Comparison of ENCODE assay signal across 22 cellular contexts in the genomic region with DNA sequence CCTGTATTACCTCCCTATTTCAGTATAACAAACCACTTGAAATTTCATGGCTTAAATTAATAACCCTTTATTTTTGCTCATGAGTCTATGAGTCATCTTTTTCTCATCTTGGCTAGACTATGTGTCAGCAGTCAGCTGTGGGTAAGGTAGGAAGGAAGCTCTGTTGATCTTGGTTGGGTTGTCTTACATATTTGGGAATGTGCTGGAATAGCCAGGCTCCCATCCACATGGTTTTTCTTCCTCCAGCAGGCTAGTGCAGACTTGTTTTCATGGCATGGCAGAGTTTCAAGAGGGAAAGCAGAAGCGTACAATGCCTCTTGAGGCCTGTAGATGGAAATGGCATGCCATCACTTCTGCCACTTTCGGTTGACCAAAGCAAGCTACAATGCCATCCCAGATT.
A peak's percentile ranks its signal among the peaks of the same experiment; 100 is the strongest.
DNase-seq lines count a peak whose midpoint lies in the region; ATAC-seq and TF ChIP-seq lines count a peak whose summit lies in the region.
"Had no signal": no experiment of that assay in that cellular context is flagged by ENCODE, and none has a peak within 500 bp of the region (broad histone marks: within the 10 kb centered on the region; RNA-seq: fewer than 3 reads in every experiment).

No MANE protein-coding gene starts in this region.

- no peaks in the 10 kb centered on the region for H3K4me1 ChIP-seq in PC-3 (ENCODE audit: insufficient read depth, low read length)

- H3K9me3 ChIP-seq in PC-3 (ENCODE audit: low read length) = no peaks in the 10 kb centered on the region

- no TSS peak for BruUV-seq in PC-3 (replicated peaks; lab: Mats Ljungman, UMichigan)

- TF ChIP-seq CTCF in PC-3 (conservative IDR thresholded peaks at IDR 0.05; ENCODE audit: low read depth, low read length) (no peak), epithelial cell of esophagus (IDR thresholded peaks at IDR 0.05; ENCODE audit: insufficient read depth, low read depth, low read length, missing control alignments) (no peak)

- no peaks in the 10 kb centered on the region for H3K9me2 ChIP-seq in PC-3 (replicated peaks; ENCODE audit: low read length)

- no peaks in the 10 kb centered on the region for H3K79me2 ChIP-seq in PC-3 (ENCODE audit: low read length)

- no peak overlapping the region for H3K4me2 ChIP-seq in PC-3 (ENCODE audit: low read length)

- H3K36me3 ChIP-seq in PC-3 (ENCODE audit: low read depth, low read length) = no peaks in the 10 kb centered on the region

- peak; percentile 1 for DNase-seq in EL
- peak; percentile 20 for DNase-seq in PC-3
- DNase-seq in epithelial cell of esophagus (ENCODE audit: low read depth) = peak; percentile 81
- peak; percentile 24 for DNase-seq in kidney tubule cell (ENCODE audit: low spot score)
- DNase-seq in stimulated activated CD4-positive, alpha-beta T cell treated with anti-CD3 and anti-CD28 coated beads, Interleukin-4, amount 100 ng/mL, for 4 hours = no peak
- DNase-seq in effector CD4-positive, alpha-beta T cell = no peak
- DNase-seq: AML-193; C1 segment of cervical spinal cord; CD8-positive, alpha-beta T cell; GF-D8; Kasumi-1; MM.1S; NCI-H1048; NCI-H1436; NCI-H187 treated with DMSO at 0.1 percent for 48 hours; NCI-H2107; NCI-H446 treated with DMSO at 0.1 percent for 48 hours; NCI-H526 treated with DMSO at 0.1 percent for 48 hours; RPMI8226; SHP77 treated with DMSO at 0.1 percent for 48 hours had no signal

- ATAC-seq in PC-3 (0 out of 2 replicates have a peak, but pooled peaks have one; percentile 20), GM21825 (IDR thresholded peaks at IDR 0.05; ENCODE audit: unreplicated experiment) (no peak)
- ATAC-seq: CD8-positive, alpha-beta T cell had no signal

- H3K4me3 ChIP-seq in PC-3 (ENCODE audit: low read length) (no peak overlapping the region), epithelial cell of esophagus (ENCODE audit: low read length) (no peak overlapping the region)
- H3K4me3 ChIP-seq: SK-N-MC had no signal

- H3F3A ChIP-seq in PC-3 (ENCODE audit: low read length, unreplicated experiment) = no peaks in the 10 kb centered on the region

- H3K9ac ChIP-seq in PC-3 (ENCODE audit: low read length) = no peak overlapping the region

- H3K27me3 ChIP-seq in PC-3 (ENCODE audit: low read length) = no peaks in the 10 kb centered on the region

- no peaks in the 10 kb centered on the region for H4K20me1 ChIP-seq in PC-3 (ENCODE audit: low read length)

- H2AFZ ChIP-seq in PC-3 (ENCODE audit: low read length) = no peak overlapping the region

- no peak overlapping the region for H3K27ac ChIP-seq in PC-3 (ENCODE audit: low read length)
- H3K27ac ChIP-seq: SK-N-MC had no signal

- intact Hi-C loops in PC-3 (cut with micrococcal nuclease) = no loop called here

- CTCF ChIA-PET in PC-3 (lab: Charles Lee) = no interaction called here

- POLR2A ChIA-PET in PC-3 (lab: Charles Lee; ENCODE audit: unreplicated experiment) = no interaction called here

Comparison
In these comparisons a context has a peak if more than half of its experiments do, and no peak if none do; other contexts are left out.
1. DNase-seq: peak in EL (single experiment), PC-3 (single experiment), epithelial cell of esophagus (single experiment) and kidney tubule cell (single experiment); none in stimulated activated CD4-positive, alpha-beta T cell treated with anti-CD3 and anti-CD28 coated beads, Interleukin-4, amount 100 ng/mL, for 4 hours (0 of 2) and effector CD4-positive, alpha-beta T cell (single experiment).